Comparison of ENCODE assay signal across 11 cellular contexts in genomic region chr2:102357975-102358374, GRCh38. TPM values are rescaled to one million over a fixed set of nuclear protein-coding genes. Genes with fewer than 3 reads are reported as not detected.
DNase-seq lines count a peak whose midpoint lies in the region; ATAC-seq lines count a peak whose summit lies in the region.
"Had no signal": no experiment of that assay in that cellular context is flagged by ENCODE, and none has a peak within 500 bp of the region (broad histone marks: within the 10 kb centered on the region; RNA-seq: fewer than 3 reads in every experiment).

No MANE protein-coding gene starts in this region.

- peak overlapping the region; percentile 100 for H3K4me3 Mint-ChIP-seq in T-helper 2 cell treated with Interferon-gamma antibody and Interleukin-4, amounts not matched to agents 5 μg/mL and 100 μg/mL, for 36 hours
- peak overlapping the region; percentile 97 for H3K4me3 Mint-ChIP-seq in activated CD4-positive, alpha-beta memory T cell treated with anti-CD3 and anti-CD28 coated beads for 36 hours

- intact Hi-C loops in activated CD4-positive, alpha-beta memory T cell treated with anti-CD3 and anti-CD28 coated beads for 36 hours (cut with micrococcal nuclease), result loop anchor here (2.0 to 5.0 kb wide), 2 partner anchors 61 to 336 kb away; no protein-coding TSS in a partner anchor

- peaks cover 9% of the 10 kb centered on the region for H3K9me3 Mint-ChIP-seq in T-helper 2 cell treated with Interferon-gamma antibody and Interleukin-4, amounts not matched to agents 5 μg/mL and 100 μg/mL, for 36 hours
- H3K9me3 Mint-ChIP-seq in activated CD4-positive, alpha-beta memory T cell treated with anti-CD3 and anti-CD28 coated beads for 36 hours, result no peaks in the 10 kb centered on the region

- H3K36me3 Mint-ChIP-seq in T-helper 2 cell treated with Interferon-gamma antibody and Interleukin-4, amounts not matched to agents 5 μg/mL and 100 μg/mL, for 36 hours (ENCODE audit: low read depth), result peaks cover 34% of the 10 kb centered on the region
- peaks cover 11% of the 10 kb centered on the region for H3K36me3 Mint-ChIP-seq in activated CD4-positive, alpha-beta memory T cell treated with anti-CD3 and anti-CD28 coated beads for 36 hours

- peaks cover 40% of the 10 kb centered on the region for H3K4me1 Mint-ChIP-seq in T-helper 2 cell treated with Interferon-gamma antibody and Interleukin-4, amounts not matched to agents 5 μg/mL and 100 μg/mL, for 36 hours (ENCODE audit: low read depth)
- H3K4me1 Mint-ChIP-seq in activated CD4-positive, alpha-beta memory T cell treated with anti-CD3 and anti-CD28 coated beads for 36 hours (ENCODE audit: low read depth), result peaks cover 62% of the 10 kb centered on the region

- no peak for DNase-seq in T-helper 2 cell treated with Interferon-gamma antibody and Interleukin-4, amounts not matched to agents 5 μg/mL and 100 μg/mL, for 36 hours (ENCODE audit: low spot score)
- no peak for DNase-seq in T-helper 2 cell
- DNase-seq in activated CD4-positive, alpha-beta memory T cell treated with anti-CD3 and anti-CD28 coated beads for 36 hours, result no peak
- DNase-seq in pons (ENCODE audit: low spot score), result peak; percentile 10
- DNase-seq: esophagus squamous epithelium, H7 had no signal

- POLR2A ChIA-PET in activated CD4-positive, alpha-beta memory T cell treated with anti-CD3 and anti-CD28 coated beads for 36 hours (lab: Charles Lee), result interaction anchor here (1.0 to 1.2 kb wide), 2 partner anchors 85 to 117 kb away, joined by 3 read pairs; no protein-coding TSS in a partner anchor

- no peak overlapping the region for H3K27ac Mint-ChIP-seq in T-helper 2 cell treated with Interferon-gamma antibody and Interleukin-4, amounts not matched to agents 5 μg/mL and 100 μg/mL, for 36 hours
- H3K27ac Mint-ChIP-seq in activated CD4-positive, alpha-beta memory T cell treated with anti-CD3 and anti-CD28 coated beads for 36 hours, result peak overlapping the region; percentile 89

- CTCF ChIA-PET in activated CD4-positive, alpha-beta memory T cell treated with anti-CD3 and anti-CD28 coated beads for 36 hours (lab: Charles Lee), result interaction anchor here (0.7 to 5.1 kb wide), 7 partner anchors 11 to 117 kb away, joined by 3 to 74 read pairs (median 5); no protein-coding TSS in a partner anchor

- peak; percentile 41 for ATAC-seq in HG03378 (IDR thresholded peaks at IDR 0.05; ENCODE audit: unreplicated experiment)
- no peak for ATAC-seq in GM18858 (IDR thresholded peaks at IDR 0.05; ENCODE audit: unreplicated experiment)
- ATAC-seq in HG02588 (IDR thresholded peaks at IDR 0.05; ENCODE audit: unreplicated experiment), result no peak
- no peak for ATAC-seq in GM19324 (IDR thresholded peaks at IDR 0.05; ENCODE audit: low FRiP score, unreplicated experiment)

- H3K27me3 Mint-ChIP-seq in T-helper 2 cell treated with Interferon-gamma antibody and Interleukin-4, amounts not matched to agents 5 μg/mL and 100 μg/mL, for 36 hours (ENCODE audit: low read depth), result no peaks in the 10 kb centered on the region
- H3K27me3 Mint-ChIP-seq in activated CD4-positive, alpha-beta memory T cell treated with anti-CD3 and anti-CD28 coated beads for 36 hours, result no peaks in the 10 kb centered on the region

RNA-seq across cellular contexts. Expression of gene IL18R1, which starts 2.4 kb away (rescaled TPM):
- 10 to 100 TPM; 25.5 to 26.6 TPM for total RNA-seq in activated CD4-positive, alpha-beta memory T cell treated with anti-CD3 and anti-CD28 coated beads for 36 hours
- total RNA-seq: A172 had no signal

RNA-seq across cellular contexts. Expression of gene IL1RL1, which starts 46.6 kb away (rescaled TPM):
- 1 to 10 TPM; 1.3 TPM for total RNA-seq in activated CD4-positive, alpha-beta memory T cell treated with anti-CD3 and anti-CD28 coated beads for 36 hours
- total RNA-seq: H7 had no signal
